13 cellular contexts compared by ENCODE assay signal in the genomic region with DNA sequence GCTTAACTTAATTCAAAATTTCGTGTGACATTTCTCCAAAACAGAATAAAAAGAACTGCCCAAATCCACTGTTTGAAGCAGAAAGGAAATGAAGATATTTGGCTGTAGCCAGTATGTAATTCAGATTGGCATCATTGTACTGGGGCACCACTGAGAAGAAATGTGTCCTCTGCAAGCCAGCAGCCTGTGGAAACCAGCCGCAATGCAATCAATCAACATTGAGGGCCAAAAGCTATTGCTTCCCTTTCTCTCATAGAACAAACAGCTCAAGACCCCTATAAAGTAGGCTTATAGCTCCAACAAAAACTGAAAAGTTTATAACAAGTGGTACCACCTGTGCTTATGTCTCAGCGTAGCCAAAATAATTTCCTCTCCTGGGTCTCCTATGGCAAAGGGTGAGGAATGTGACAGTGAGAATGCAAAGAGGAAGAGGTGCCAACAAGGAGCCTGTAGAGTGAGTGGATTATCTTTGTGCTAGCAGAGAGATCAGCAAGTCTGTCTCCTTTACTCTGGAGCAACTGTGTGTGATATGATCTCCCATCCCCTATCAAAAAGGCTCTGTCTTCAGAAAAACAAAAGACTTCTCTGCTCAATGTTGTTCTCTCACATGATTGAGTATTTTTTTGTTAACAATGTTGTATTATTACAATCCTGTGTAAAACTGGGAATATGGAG.
"Had no signal": no experiment of that assay in that cellular context is flagged by ENCODE, and none has a peak within 500 bp of the region (broad histone marks: within the 10 kb centered on the region; RNA-seq: fewer than 3 reads in every experiment).

No MANE protein-coding gene starts in this region.

- DNase-seq: activated CD4-positive, alpha-beta T cell treated with anti-CD3 and anti-CD28 coated beads, Interleukin-2, amount 10 ng/mL, durations not matched to agents 7 days and 5 days; activated CD4-positive, CD25-positive, alpha-beta regulatory T cell; activated CD8-positive, alpha-beta memory T cell treated with anti-CD3 and anti-CD28 coated beads, Interleukin-2, amount 50 U/mL, for 48 hours; activated gamma-delta T cell; activated T-cell treated with anti-CD3 and anti-CD28 coated beads, Interleukin-2, amount 50 U/mL, for 72 hours; amniotic stem cell; brain microvascular endothelial cell; cerebellar nuclear complex; erythroblast; transverse colon had no signal

- H3K4me3 ChIP-seq: gastroesophageal sphincter, SJSA1, transverse colon had no signal

- H3K27ac ChIP-seq: brain microvascular endothelial cell, gastroesophageal sphincter, SJSA1, transverse colon had no signal

- H3K27me3 ChIP-seq: brain microvascular endothelial cell, gastroesophageal sphincter, SJSA1, transverse colon had no signal

- ATAC-seq: activated T-cell treated with anti-CD3 and anti-CD28 coated beads, Interleukin-2, amount 50 U/mL, for 72 hours; gastroesophageal sphincter; stimulated activated effector memory CD8-positive, alpha-beta T cell treated with anti-CD3 and anti-CD28 coated beads, Interleukin-12 subunit alpha, Interleukin-12 subunit beta, amount 100 ng/mL, for 72 hours had no signal

- H3K9me3 ChIP-seq: gastroesophageal sphincter, SJSA1, transverse colon had no signal

- H3K4me1 ChIP-seq: gastroesophageal sphincter, SJSA1 had no signal

- H3K36me3 ChIP-seq: brain microvascular endothelial cell, gastroesophageal sphincter, SJSA1, transverse colon had no signal
